ENCODE assay signal across 26 cellular contexts in the genomic region with DNA sequence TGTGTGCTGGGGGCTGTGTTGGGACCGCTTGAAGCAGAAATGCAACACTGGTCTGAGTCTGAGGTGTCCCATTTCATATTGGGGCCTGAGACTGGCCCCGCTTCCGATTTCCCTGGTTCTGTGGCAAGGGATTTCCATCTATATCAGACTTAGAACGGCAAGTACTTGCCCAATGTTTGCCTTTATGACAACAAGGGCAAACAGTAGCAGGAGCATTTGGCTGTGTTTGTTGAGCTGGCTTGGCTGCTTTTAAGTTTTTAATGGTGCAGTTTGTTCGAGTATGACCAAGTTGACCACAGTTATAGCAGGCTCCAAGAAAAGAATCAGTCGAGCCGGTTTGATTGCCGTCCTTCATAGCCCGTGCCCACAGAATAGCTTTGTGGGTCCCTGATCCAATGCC.
"Had no signal": no experiment of that assay in that cellular context is flagged by ENCODE, and none has a peak within 500 bp of the region (broad histone marks: within the 10 kb centered on the region; RNA-seq: fewer than 3 reads in every experiment).

No MANE protein-coding gene starts in this region.

- H3K4me3 Mint-ChIP-seq: natural killer cell; nephron progenitor cell; neural progenitor cell; stimulated activated effector memory CD8-positive, alpha-beta T cell treated with anti-CD3 and anti-CD28 coated beads, Interleukin-12 subunit alpha, Interleukin-12 subunit beta, amount 100 ng/mL, for 72 hours; stimulated activated naive CD8-positive, alpha-beta T cell treated with anti-CD3 and anti-CD28 coated beads, Interleukin-15, Interleukin-2, amounts not matched to agents 100 ng/mL and 50 ng/mL, for 24 hours; type B pancreatic cell had no signal

- H3K4me1 Mint-ChIP-seq: nephron progenitor cell; neural progenitor cell; stimulated activated effector memory CD8-positive, alpha-beta T cell treated with anti-CD3 and anti-CD28 coated beads, Interleukin-12 subunit alpha, Interleukin-12 subunit beta, amount 100 ng/mL, for 72 hours had no signal

- FAIRE-seq: small intestine had no signal

- H3K27ac ChIP-seq: heart right ventricle, hepatocyte, lower lobe of right lung, neural progenitor cell, parathyroid adenoma, sigmoid colon, spleen, suprapubic skin, thoracic aorta, tibial artery, uterus had no signal

- H3K36me3 Mint-ChIP-seq: stimulated activated effector memory CD8-positive, alpha-beta T cell treated with anti-CD3 and anti-CD28 coated beads, Interleukin-12 subunit alpha, Interleukin-12 subunit beta, amount 100 ng/mL, for 72 hours had no signal

- H3K27me3 ChIP-seq: heart right ventricle, hepatocyte, neural progenitor cell, neutrophil, sigmoid colon, spleen, suprapubic skin, tibial artery, uterus had no signal

- H3K4me3 ChIP-seq: heart right ventricle, hepatocyte, lower lobe of right lung, neural progenitor cell, sigmoid colon, spleen, suprapubic skin, thoracic aorta, tibial artery, uterus had no signal

- H3K4me1 ChIP-seq: lower lobe of right lung, neural progenitor cell, parathyroid adenoma, sigmoid colon, spleen, suprapubic skin, tibial artery, uterus had no signal

- H3K36me3 ChIP-seq: lower lobe of right lung, neural progenitor cell, sigmoid colon, suprapubic skin, thoracic aorta, uterus had no signal

- H3K27ac Mint-ChIP-seq: natural killer cell; nephron progenitor cell; neural progenitor cell; stimulated activated effector memory CD8-positive, alpha-beta T cell treated with anti-CD3 and anti-CD28 coated beads, Interleukin-12 subunit alpha, Interleukin-12 subunit beta, amount 100 ng/mL, for 72 hours; stimulated activated naive CD8-positive, alpha-beta T cell treated with anti-CD3 and anti-CD28 coated beads, Interleukin-15, Interleukin-2, amounts not matched to agents 100 ng/mL and 50 ng/mL, for 24 hours; type B pancreatic cell had no signal

- DNase-seq: heart right ventricle; islet precursor cell; left ventricle myocardium superior; lower lobe of right lung; mammary epithelial cell; mesenchymal stem cell; natural killer cell; nephron progenitor cell; occipital lobe; right cardiac atrium; sigmoid colon; small intestine; spleen; stimulated activated CD4-positive, alpha-beta T cell treated with anti-CD3 and anti-CD28 coated beads, Interleukin-4, amount 100 ng/mL, for 24 hours; stimulated activated naive CD4-positive, alpha-beta T cell; tibial artery; uterus had no signal

- H3K27me3 Mint-ChIP-seq: stimulated activated naive CD8-positive, alpha-beta T cell treated with anti-CD3 and anti-CD28 coated beads, Interleukin-15, Interleukin-2, amounts not matched to agents 100 ng/mL and 50 ng/mL, for 24 hours; type B pancreatic cell had no signal

- H3K9ac ChIP-seq: neural progenitor cell, parathyroid adenoma had no signal

- H3K9me3 ChIP-seq: lower lobe of right lung, neutrophil, sigmoid colon, suprapubic skin, thoracic aorta, tibial artery, uterus had no signal
